ENCODE assay signal across 1 cellular context in the genomic region with DNA sequence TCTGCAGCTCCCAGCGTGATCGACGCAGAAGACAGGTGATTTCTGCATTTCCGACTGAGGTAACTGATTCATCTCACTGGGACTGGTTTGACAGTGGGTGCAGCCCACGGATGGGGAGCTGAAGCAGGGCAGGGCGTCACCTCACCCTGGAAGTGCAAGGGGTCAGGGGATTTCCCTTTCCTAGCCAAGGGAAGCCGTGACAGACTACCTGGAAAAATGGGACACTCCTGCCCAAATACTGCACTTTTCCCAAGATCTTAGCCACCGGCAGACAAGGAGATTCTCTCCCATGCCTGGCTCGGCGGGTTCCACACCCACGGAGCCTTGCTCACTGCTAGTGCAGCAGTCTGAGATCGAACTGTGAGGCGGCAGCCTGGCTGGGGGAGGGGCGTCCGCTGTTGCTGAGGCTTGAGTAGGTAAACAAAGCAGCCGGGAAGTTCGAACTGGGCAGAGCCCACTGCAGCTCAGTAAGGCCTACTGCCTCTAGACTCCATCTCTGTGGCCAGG.
A peak's percentile ranks its signal among the peaks of the same experiment; 100 is the strongest.
TF ChIP-seq lines count a peak whose summit lies in the region.
"Not testable (repeated sequence)": the region's sequence is repeated elsewhere in the genome, so short reads cannot be mapped to it uniquely, and the experiment has no call there.

No MANE protein-coding gene starts in this region.

TF ChIP-seq in HepG2, 621 proteins besides CTCF, POLR2A, EP300 and RAD21 (continued from another document):
- TF ChIP-seq, protein P1, sequence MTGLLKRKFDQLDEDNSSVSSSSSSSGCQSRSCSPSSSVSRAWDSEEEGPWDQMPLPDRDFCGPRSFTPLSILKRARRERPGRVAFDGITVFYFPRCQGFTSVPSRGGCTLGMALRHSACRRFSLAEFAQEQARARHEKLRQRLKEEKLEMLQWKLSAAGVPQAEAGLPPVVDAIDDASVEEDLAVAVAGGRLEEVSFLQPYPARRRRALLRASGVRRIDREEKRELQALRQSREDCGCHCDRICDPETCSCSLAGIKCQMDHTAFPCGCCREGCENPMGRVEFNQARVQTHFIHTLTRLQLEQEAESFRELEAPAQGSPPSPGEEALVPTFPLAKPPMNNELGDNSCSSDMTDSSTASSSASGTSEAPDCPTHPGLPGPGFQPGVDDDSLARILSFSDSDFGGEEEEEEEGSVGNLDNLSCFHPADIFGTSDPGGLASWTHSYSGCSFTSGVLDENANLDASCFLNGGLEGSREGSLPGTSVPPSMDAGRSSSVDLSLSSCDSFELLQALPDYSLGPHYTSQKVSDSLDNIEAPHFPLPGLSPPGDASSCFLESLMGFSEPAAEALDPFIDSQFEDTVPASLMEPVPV (CRISPR knock-in tag; IDR thresholded peaks at IDR 0.05), result 0 out of 2 replicates have a peak, but pooled peaks have one; percentile 28
- peak; percentile 61 for TF ChIP-seq ZFY (CRISPR knock-in tag; IDR thresholded peaks at IDR 0.05)
- peak; percentile 67 for TF ChIP-seq ZFX (CRISPR knock-in tag; IDR thresholded peaks at IDR 0.05; ENCODE audit: low read depth)
- TF ChIP-seq, protein P2, sequence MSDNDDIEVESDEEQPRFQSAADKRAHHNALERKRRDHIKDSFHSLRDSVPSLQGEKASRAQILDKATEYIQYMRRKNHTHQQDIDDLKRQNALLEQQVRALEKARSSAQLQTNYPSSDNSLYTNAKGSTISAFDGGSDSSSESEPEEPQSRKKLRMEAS (IDR thresholded peaks at IDR 0.05), result 0 out of 2 replicates have a peak, but pooled peaks have one; percentile 22
- TF ChIP-seq, protein P3, sequence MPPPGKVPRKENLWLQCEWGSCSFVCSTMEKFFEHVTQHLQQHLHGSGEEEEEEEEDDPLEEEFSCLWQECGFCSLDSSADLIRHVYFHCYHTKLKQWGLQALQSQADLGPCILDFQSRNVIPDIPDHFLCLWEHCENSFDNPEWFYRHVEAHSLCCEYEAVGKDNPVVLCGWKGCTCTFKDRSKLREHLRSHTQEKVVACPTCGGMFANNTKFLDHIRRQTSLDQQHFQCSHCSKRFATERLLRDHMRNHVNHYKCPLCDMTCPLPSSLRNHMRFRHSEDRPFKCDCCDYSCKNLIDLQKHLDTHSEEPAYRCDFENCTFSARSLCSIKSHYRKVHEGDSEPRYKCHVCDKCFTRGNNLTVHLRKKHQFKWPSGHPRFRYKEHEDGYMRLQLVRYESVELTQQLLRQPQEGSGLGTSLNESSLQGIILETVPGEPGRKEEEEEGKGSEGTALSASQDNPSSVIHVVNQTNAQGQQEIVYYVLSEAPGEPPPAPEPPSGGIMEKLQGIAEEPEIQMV (CRISPR knock-in tag; IDR thresholded peaks at IDR 0.05; ENCODE audit: low read depth), result 0 out of 2 replicates have a peak, but pooled peaks have one; percentile 55
- 0 out of 2 replicates have a peak, but pooled peaks have one; percentile 33 for TF ChIP-seq ZNF605 (CRISPR knock-in tag; IDR thresholded peaks at IDR 0.05)
- TF ChIP-seq, protein P4, sequence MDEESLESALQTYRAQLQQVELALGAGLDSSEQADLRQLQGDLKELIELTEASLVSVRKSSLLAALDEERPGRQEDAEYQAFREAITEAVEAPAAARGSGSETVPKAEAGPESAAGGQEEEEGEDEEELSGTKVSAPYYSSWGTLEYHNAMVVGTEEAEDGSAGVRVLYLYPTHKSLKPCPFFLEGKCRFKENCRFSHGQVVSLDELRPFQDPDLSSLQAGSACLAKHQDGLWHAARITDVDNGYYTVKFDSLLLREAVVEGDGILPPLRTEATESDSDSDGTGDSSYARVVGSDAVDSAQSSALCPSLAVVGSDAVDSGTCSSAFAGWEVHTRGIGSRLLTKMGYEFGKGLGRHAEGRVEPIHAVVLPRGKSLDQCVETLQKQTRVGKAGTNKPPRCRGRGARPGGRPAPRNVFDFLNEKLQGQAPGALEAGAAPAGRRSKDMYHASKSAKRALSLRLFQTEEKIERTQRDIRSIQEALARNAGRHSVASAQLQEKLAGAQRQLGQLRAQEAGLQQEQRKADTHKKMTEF (CRISPR knock-in tag; IDR thresholded peaks at IDR 0.05), result peak; percentile 61; the same call in 1 of the 2 replicates
- peak; percentile 77; the same call in 1 of the 2 replicates for TF ChIP-seq BORCS8-MEF2B (CRISPR knock-in tag; IDR thresholded peaks at IDR 0.05)
- TF ChIP-seq HNF4G (IDR thresholded peaks at IDR 0.05; ENCODE audit: borderline replicate concordance, low read depth, low read length); SOX6 (IDR thresholded peaks at IDR 0.05); NONO (IDR thresholded peaks at IDR 0.05): not testable (repeated sequence)
- TF ChIP-seq HNF4G (CRISPR knock-in tag; IDR thresholded peaks at IDR 0.05; ENCODE audit: borderline replicate concordance, low read depth), result peak; percentile 31; the same call in 1 of the 2 replicates
- TF ChIP-seq FOXC1 (CRISPR knock-in tag; IDR thresholded peaks at IDR 0.05; ENCODE audit: borderline replicate concordance), result peak; percentile 54; the same call in 1 of the 2 replicates
- TF ChIP-seq, protein P5, sequence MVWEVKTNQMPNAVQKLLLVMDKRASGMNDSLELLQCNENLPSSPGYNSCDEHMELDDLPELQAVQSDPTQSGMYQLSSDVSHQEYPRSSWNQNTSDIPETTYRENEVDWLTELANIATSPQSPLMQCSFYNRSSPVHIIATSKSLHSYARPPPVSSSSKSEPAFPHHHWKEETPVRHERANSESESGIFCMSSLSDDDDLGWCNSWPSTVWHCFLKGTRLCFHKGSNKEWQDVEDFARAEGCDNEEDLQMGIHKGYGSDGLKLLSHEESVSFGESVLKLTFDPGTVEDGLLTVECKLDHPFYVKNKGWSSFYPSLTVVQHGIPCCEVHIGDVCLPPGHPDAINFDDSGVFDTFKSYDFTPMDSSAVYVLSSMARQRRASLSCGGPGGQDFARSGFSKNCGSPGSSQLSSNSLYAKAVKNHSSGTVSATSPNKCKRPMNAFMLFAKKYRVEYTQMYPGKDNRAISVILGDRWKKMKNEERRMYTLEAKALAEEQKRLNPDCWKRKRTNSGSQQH (CRISPR knock-in tag; IDR thresholded peaks at IDR 0.05; ENCODE audit: low read depth), result 0 out of 2 replicates have a peak, but pooled peaks have one; percentile 27
- 0 out of 2 replicates have a peak, but pooled peaks have one; percentile 21 for TF ChIP-seq RXRA (CRISPR knock-in tag; IDR thresholded peaks at IDR 0.05)
- TF ChIP-seq SOX6 (CRISPR knock-in tag; IDR thresholded peaks at IDR 0.05), result 0 out of 2 replicates have a peak, but pooled peaks have one; percentile 22
- TF ChIP-seq, protein P6, sequence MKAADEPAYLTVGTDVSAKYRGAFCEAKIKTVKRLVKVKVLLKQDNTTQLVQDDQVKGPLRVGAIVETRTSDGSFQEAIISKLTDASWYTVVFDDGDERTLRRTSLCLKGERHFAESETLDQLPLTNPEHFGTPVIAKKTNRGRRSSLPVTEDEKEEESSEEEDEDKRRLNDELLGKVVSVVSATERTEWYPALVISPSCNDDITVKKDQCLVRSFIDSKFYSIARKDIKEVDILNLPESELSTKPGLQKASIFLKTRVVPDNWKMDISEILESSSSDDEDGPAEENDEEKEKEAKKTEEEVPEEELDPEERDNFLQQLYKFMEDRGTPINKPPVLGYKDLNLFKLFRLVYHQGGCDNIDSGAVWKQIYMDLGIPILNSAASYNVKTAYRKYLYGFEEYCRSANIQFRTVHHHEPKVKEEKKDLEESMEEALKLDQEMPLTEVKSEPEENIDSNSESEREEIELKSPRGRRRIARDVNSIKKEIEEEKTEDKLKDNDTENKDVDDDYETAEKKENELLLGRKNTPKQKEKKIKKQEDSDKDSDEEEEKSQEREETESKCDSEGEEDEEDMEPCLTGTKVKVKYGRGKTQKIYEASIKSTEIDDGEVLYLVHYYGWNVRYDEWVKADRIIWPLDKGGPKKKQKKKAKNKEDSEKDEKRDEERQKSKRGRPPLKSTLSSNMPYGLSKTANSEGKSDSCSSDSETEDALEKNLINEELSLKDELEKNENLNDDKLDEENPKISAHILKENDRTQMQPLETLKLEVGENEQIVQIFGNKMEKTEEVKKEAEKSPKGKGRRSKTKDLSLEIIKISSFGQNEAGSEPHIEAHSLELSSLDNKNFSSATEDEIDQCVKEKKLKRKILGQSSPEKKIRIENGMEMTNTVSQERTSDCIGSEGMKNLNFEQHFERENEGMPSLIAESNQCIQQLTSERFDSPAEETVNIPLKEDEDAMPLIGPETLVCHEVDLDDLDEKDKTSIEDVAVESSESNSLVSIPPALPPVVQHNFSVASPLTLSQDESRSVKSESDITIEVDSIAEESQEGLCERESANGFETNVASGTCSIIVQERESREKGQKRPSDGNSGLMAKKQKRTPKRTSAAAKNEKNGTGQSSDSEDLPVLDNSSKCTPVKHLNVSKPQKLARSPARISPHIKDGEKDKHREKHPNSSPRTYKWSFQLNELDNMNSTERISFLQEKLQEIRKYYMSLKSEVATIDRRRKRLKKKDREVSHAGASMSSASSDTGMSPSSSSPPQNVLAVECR (CRISPR knock-in tag; IDR thresholded peaks at IDR 0.05; ENCODE audit: borderline replicate concordance), result peak; percentile 75; the same call in 1 of the 2 replicates
- TF ChIP-seq ZBTB7B (CRISPR knock-in tag; IDR thresholded peaks at IDR 0.05), result peak; percentile 14; the same call in 1 of the 2 replicates
- TF ChIP-seq, protein P7, sequence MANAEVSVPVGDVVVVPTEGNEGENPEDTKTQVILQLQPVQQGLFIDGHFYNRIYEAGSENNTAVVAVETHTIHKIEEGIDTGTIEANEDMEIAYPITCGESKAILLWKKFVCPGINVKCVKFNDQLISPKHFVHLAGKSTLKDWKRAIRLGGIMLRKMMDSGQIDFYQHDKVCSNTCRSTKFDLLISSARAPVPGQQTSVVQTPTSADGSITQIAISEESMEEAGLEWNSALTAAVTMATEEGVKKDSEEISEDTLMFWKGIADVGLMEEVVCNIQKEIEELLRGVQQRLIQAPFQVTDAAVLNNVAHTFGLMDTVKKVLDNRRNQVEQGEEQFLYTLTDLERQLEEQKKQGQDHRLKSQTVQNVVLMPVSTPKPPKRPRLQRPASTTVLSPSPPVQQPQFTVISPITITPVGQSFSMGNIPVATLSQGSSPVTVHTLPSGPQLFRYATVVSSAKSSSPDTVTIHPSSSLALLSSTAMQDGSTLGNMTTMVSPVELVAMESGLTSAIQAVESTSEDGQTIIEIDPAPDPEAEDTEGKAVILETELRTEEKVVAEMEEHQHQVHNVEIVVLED (CRISPR knock-in tag; IDR thresholded peaks at IDR 0.05; ENCODE audit: borderline replicate concordance), result peak; percentile 26; the same call in 1 of the 2 replicates
- 0 out of 2 replicates have a peak, but pooled peaks have one; percentile 29 for TF ChIP-seq NONO (CRISPR knock-in tag; conservative IDR thresholded peaks at IDR 0.05)
- peak; percentile 67 for TF ChIP-seq SAP130 (CRISPR knock-in tag; IDR thresholded peaks at IDR 0.05; ENCODE audit: low read depth)
- TF ChIP-seq YEATS4 (CRISPR knock-in tag; IDR thresholded peaks at IDR 0.05; ENCODE audit: borderline replicate concordance), result peak; percentile 44; the same call in 1 of the 2 replicates
- TF ChIP-seq ZNF292 (CRISPR knock-in tag; IDR thresholded peaks at IDR 0.05; ENCODE audit: borderline replicate concordance, low read depth), result peak; percentile 92; the same call in 1 of the 2 replicates
- TF ChIP-seq, protein P8, sequence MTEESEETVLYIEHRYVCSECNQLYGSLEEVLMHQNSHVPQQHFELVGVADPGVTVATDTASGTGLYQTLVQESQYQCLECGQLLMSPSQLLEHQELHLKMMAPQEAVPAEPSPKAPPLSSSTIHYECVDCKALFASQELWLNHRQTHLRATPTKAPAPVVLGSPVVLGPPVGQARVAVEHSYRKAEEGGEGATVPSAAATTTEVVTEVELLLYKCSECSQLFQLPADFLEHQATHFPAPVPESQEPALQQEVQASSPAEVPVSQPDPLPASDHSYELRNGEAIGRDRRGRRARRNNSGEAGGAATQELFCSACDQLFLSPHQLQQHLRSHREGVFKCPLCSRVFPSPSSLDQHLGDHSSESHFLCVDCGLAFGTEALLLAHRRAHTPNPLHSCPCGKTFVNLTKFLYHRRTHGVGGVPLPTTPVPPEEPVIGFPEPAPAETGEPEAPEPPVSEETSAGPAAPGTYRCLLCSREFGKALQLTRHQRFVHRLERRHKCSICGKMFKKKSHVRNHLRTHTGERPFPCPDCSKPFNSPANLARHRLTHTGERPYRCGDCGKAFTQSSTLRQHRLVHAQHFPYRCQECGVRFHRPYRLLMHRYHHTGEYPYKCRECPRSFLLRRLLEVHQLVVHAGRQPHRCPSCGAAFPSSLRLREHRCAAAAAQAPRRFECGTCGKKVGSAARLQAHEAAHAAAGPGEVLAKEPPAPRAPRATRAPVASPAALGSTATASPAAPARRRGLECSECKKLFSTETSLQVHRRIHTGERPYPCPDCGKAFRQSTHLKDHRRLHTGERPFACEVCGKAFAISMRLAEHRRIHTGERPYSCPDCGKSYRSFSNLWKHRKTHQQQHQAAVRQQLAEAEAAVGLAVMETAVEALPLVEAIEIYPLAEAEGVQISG (CRISPR knock-in tag; IDR thresholded peaks at IDR 0.05), result peak; percentile 57; the same call in 1 of the 2 replicates
- TF ChIP-seq ZNF274 (CRISPR knock-in tag; IDR thresholded peaks at IDR 0.05), result peak; percentile 79; the same call in 1 of the 2 replicates
- peak; percentile 12; the same call in 1 of the 2 replicates for TF ChIP-seq TBX2 (CRISPR knock-in tag; IDR thresholded peaks at IDR 0.05; ENCODE audit: borderline replicate concordance)
